Comparison of ENCODE assay signal across 24 cellular contexts in the genomic region with DNA sequence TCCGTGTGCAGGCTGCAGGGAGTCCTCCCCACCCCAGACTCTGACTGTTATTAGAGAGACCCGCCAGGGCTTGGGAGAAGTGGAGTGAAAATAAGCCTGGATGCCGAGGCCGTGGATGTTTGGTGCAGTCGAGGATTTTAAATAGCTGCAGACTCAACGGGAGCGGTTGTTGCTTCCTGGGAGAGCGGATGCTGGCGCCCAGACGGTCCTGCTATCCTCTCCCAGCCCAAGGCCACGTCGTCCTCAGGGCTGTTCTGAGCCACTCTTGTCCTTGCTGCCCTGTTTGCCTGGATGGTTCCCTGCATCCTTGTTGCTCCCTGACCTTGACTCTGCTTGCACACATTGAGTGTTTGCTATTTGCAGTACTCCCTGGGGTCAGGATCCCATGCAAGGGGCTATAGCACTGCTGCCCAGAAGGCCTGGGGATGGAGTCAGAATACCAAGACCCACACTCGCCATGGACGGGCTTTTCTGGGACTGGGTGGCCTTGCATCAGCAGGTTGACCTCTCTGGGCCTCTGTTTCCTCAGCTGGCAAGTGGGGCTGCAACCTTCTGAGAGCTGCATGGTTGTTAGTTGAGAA.
"Had no signal": no experiment of that assay in that cellular context is flagged by ENCODE, and none has a peak within 500 bp of the region (broad histone marks: within the 10 kb centered on the region; RNA-seq: fewer than 3 reads in every experiment).

No MANE protein-coding gene starts in this region.

- H3K36me3 ChIP-seq: MG63, SJSA1 had no signal

- DNase-seq: IMR-90, Karpas-422, KG1, MG63, NCI-H1092, NCI-H1105 treated with DMSO at 0.1 percent for 48 hours, NCI-H1417 treated with DMSO at 0.1 percent for 48 hours, NCI-H146, NCI-H1694 treated with DMSO at 0.1 percent for 48 hours, NCI-H1930, NCI-H2081, NCI-H2107, NCI-H2227 treated with DMSO at 0.1 percent for 48 hours, NCI-H510A, NCI-H524 treated with DMSO at 0.1 percent for 48 hours, NCI-H69, NCI-H774, Right ventricle myocardium superior, RPMI8226, SIG-M5 had no signal

- H3K27me3 ChIP-seq: MG63, SJSA1 had no signal

- H3K4me1 ChIP-seq: SJSA1 had no signal

- H3K4me3 ChIP-seq: MG63, SJSA1, SK-N-MC had no signal

- H3K27ac ChIP-seq: SJSA1, SK-N-MC had no signal

- H3K9me3 ChIP-seq: MG63 had no signal

- FAIRE-seq: HepG2, RCC 7860 had no signal
